ENCODE assay signal across 15 cellular contexts in the genomic region with DNA sequence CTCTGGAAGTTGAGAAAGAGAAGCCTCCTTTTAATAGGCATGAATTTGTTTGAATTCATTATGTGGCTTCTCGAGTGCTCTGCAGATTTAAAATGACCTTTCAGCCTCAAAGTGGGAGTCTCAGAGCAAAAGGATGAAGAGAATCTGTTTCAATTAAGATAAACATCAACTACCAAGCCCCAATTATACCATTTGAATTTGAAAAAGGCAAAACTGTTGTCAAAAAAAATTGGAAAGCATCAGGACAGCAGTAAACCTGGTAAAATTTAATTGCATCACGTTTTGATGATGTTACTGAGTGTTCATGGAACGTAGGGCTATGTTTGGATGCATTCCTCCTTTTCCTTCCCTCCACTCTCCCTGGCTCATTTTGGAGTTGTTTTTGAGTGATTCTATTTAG.
"Had no signal": no experiment of that assay in that cellular context is flagged by ENCODE, and none has a peak within 500 bp of the region (broad histone marks: within the 10 kb centered on the region; RNA-seq: fewer than 3 reads in every experiment).

No MANE protein-coding gene starts in this region.

- H3K4me3 ChIP-seq: breast epithelium, coronary artery, neural progenitor cell, ovary, spleen, thoracic aorta had no signal

- H3K27me3 ChIP-seq: breast epithelium, neural progenitor cell, ovary, spleen had no signal

- DNase-seq: activated CD4-positive, alpha-beta T cell treated with anti-CD3 and anti-CD28 coated beads, Interleukin-2, amount 50 U/mL, for 1 hour; activated gamma-delta T cell; glutamatergic neuron; hypothalamus; midbrain; ovary; spleen; stimulated activated CD4-positive, alpha-beta T cell treated with anti-CD3 and anti-CD28 coated beads, Interleukin-4, amount 100 ng/mL, for 4 hours had no signal

- H3K27ac ChIP-seq: breast epithelium, coronary artery, neural progenitor cell, ovary, thoracic aorta had no signal

- H3K4me1 ChIP-seq: breast epithelium, neural progenitor cell had no signal

- H3K36me3 ChIP-seq: breast epithelium, neural progenitor cell, ovary, spleen, thoracic aorta had no signal

- ATAC-seq: activated CD4-positive, CD25-positive, alpha-beta regulatory T cell treated with anti-CD3 and anti-CD28 coated beads, Interleukin-2, amount 50 U/mL, for 24 hours; sciatic nerve; stimulated activated memory B cell treated with anti-CD40 and anti-IgM and Interleukin-4, amounts not matched to agents 10 μg/mL and 1 μg/mL and 100 μg/mL, for 72 hours had no signal

- H3K4me2 ChIP-seq: neural progenitor cell had no signal

- H3K9me3 ChIP-seq: breast epithelium, ovary, spleen, thoracic aorta had no signal

- H2AFZ ChIP-seq: neural progenitor cell had no signal
